In the genomic region with DNA sequence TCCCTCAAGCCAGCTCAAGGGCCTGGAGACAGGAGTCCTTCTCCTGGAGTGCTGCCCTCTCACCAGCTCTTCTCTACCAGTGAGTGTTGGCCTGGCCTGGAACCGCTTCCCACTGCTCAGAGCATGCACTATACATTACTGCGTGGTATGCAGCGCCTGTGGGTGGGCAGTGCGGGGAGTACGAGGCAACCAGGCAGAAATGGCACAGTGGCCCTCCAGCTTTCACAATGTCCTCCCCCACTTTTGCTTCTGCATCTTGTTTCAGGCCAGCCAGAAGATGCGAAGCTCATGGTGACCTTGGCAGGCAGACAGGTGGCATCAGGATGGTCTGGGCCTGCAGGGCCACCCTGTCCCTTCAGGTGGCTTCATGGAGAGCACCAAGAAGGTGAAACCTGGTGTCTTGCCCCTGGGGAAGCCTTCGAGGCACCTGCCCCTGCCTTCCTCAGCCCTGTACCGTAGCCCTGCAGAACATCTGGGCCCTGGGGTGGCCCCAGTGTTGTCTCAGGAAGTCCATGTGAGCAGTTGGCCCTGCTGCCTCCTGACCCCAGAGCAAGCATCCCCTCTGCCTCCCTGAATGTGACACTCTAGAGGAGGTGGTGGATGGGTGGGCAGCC, we compare ENCODE assay signal across 12 cellular contexts. TPM values are rescaled to one million over a fixed set of nuclear protein-coding genes. Genes with fewer than 3 reads are reported as not detected.
A peak's percentile ranks its signal among the peaks of the same experiment; 100 is the strongest.
DNase-seq lines count a peak whose midpoint lies in the region; ATAC-seq and TF ChIP-seq lines count a peak whose summit lies in the region.
"Had no signal": no experiment of that assay in that cellular context is flagged by ENCODE, and none has a peak within 500 bp of the region (broad histone marks: within the 10 kb centered on the region; RNA-seq: fewer than 3 reads in every experiment).

No MANE protein-coding gene starts in this region.

- H3K9me3 Mint-ChIP-seq in activated CD4-positive, alpha-beta memory T cell treated with anti-CD3 and anti-CD28 coated beads, Interleukin-2, amount 10 ng/mL, durations not matched to agents 7 days and 5 days: no peaks in the 10 kb centered on the region

- H2BK15ac ChIP-seq in mesendoderm (replicated peaks; ENCODE audit: low read depth): no peak overlapping the region

- ATAC-seq in Right ventricle myocardium superior (ENCODE audit: poor library complexity) (no peak), heart right ventricle (no peak), lower lobe of right lung (no peak)

- POLR2A ChIA-PET in activated CD4-positive, alpha-beta memory T cell treated with anti-CD3 and anti-CD28 coated beads, Interleukin-2, amount 10 ng/mL, durations not matched to agents 7 days and 5 days (lab: Charles Lee): interaction anchor here (1.0 to 1.5 kb wide), 5 partner anchors 19 to 111 kb away, joined by 3 read pairs; a partner anchor contains a TSS

- H3K36me3 Mint-ChIP-seq in activated CD4-positive, alpha-beta memory T cell treated with anti-CD3 and anti-CD28 coated beads, Interleukin-2, amount 10 ng/mL, durations not matched to agents 7 days and 5 days (ENCODE audit: low read depth): no peaks in the 10 kb centered on the region

- peak overlapping the region; percentile 17 for H3K4me3 Mint-ChIP-seq in activated CD4-positive, alpha-beta memory T cell treated with anti-CD3 and anti-CD28 coated beads, Interleukin-2, amount 10 ng/mL, durations not matched to agents 7 days and 5 days

- H3K56ac ChIP-seq in mesendoderm (ENCODE audit: low read length): no peak overlapping the region

- CTCF ChIA-PET in activated CD4-positive, alpha-beta memory T cell treated with anti-CD3 and anti-CD28 coated beads, Interleukin-2, amount 10 ng/mL, durations not matched to agents 7 days and 5 days (lab: Charles Lee): interaction anchor here (0.9 to 1.3 kb wide), 2 partner anchors 25 to 35 kb away, joined by 4 to 5 read pairs; a partner anchor contains a TSS

- peak overlapping the region in 1 of 10 donors; percentile 55 for H3K27ac ChIP-seq in heart right ventricle
- H3K27ac ChIP-seq in lower lobe of right lung: no peak overlapping the region
- no peak overlapping the region for H3K27ac ChIP-seq in uterus
- H3K27ac ChIP-seq in brain microvascular endothelial cell: no peak overlapping the region
- no peak overlapping the region for H3K27ac ChIP-seq in mesendoderm (ENCODE audit: low read depth, low read length)
- H3K27ac ChIP-seq: C4-2B, cardiac muscle cell had no signal

- no peak overlapping the region for H3K4me2 ChIP-seq in mesendoderm (ENCODE audit: low read length)

- no peak overlapping the region for H2BK5ac ChIP-seq in mesendoderm (ENCODE audit: low read length)

- no peak for TF ChIP-seq CTCF in heart right ventricle (IDR thresholded peaks at IDR 0.05)
- no peak for TF ChIP-seq CTCF in lower lobe of right lung (IDR thresholded peaks at IDR 0.05)
- no peak for TF ChIP-seq CTCF in uterus (IDR thresholded peaks at IDR 0.05)
- no peak for TF ChIP-seq CTCF in brain microvascular endothelial cell (IDR thresholded peaks at IDR 0.05; ENCODE audit: low read depth, low read length, missing control alignments)

- peak overlapping the region; percentile 67 for H3K27ac Mint-ChIP-seq in activated CD4-positive, alpha-beta memory T cell treated with anti-CD3 and anti-CD28 coated beads, Interleukin-2, amount 10 ng/mL, durations not matched to agents 7 days and 5 days

- no peak overlapping the region for H2BK120ac ChIP-seq in mesendoderm (ENCODE audit: low read depth, low read length)

- H3K9me3 ChIP-seq in heart right ventricle (no peaks in the 10 kb centered on the region), lower lobe of right lung (no peaks in the 10 kb centered on the region), uterus (no peaks in the 10 kb centered on the region)

- H3K23ac ChIP-seq in mesendoderm (ENCODE audit: low read length): no peak overlapping the region

- 86 to 91% methylated on average over 8 of the region's 8 CpGs for whole genome bisulfite sequencing in heart right ventricle, 2 donors
- WGBS in mesendoderm (ENCODE audit: extremely low coverage, insufficient coverage, low lambda C conversion rate): no CpG with 5 or more reads among the region's 8 CpGs

- in situ Hi-C loops in brain microvascular endothelial cell (cut with HindIII; ENCODE audit: low pct_ligation_motif_present, low sequenced_read_pairs): no loop called here

- H3K36me3 ChIP-seq in heart right ventricle (no peaks in the 10 kb centered on the region), lower lobe of right lung (no peaks in the 10 kb centered on the region), uterus (no peaks in the 10 kb centered on the region), brain microvascular endothelial cell (replicated peaks) (no peaks in the 10 kb centered on the region), mesendoderm (ENCODE audit: control insufficient read depth, insufficient read depth, low read length) (no peaks in the 10 kb centered on the region)
- H3K36me3 ChIP-seq: cardiac muscle cell had no signal

- no peak overlapping the region for H2AK5ac ChIP-seq in mesendoderm (ENCODE audit: low read length)

- no peak for TF ChIP-seq POLR2A in uterus (IDR thresholded peaks at IDR 0.05)

- no peak overlapping the region for H3K18ac ChIP-seq in mesendoderm (ENCODE audit: low read length)

- H3K4me1 ChIP-seq in heart right ventricle: peaks cover 0 to 17% (median 7%) of the 10 kb centered on the region in 9 donors
- peaks cover 5% of the 10 kb centered on the region for H3K4me1 ChIP-seq in lower lobe of right lung
- peaks cover 0 to 4% of the 10 kb centered on the region in 2 donors for H3K4me1 ChIP-seq in uterus
- H3K4me1 ChIP-seq in mesendoderm (ENCODE audit: control insufficient read depth, low read depth, low read length): no peaks in the 10 kb centered on the region

- intact Hi-C loops in Right ventricle myocardium superior (cut with DNase I): no loop called here
- intact Hi-C loops in heart right ventricle (cut with DNase I): no loop called here
- intact Hi-C loops in lower lobe of right lung (cut with DNase I): no loop called here
- intact Hi-C loops in uterus (cut with DNase I; ENCODE audit: low total_unique reads): no loop called here

- H3K79me2 ChIP-seq in mesendoderm (ENCODE audit: control insufficient read depth, insufficient read depth, low read length): no peaks in the 10 kb centered on the region

- no peak overlapping the region for H4K8ac ChIP-seq in mesendoderm (ENCODE audit: low read depth, low read length)

- DNase-seq in Right ventricle myocardium superior (peak; percentile 22), heart right ventricle (no peak), lower lobe of right lung (peak; percentile 30), uterus (peak; percentile 4 to 5), brain microvascular endothelial cell (no peak), NCI-H345 (lab: John Stamatoyannopoulos, UW) (no peak), mesendoderm (no peak)
- DNase-seq in activated CD4-positive, alpha-beta memory T cell treated with anti-CD3 and anti-CD28 coated beads, Interleukin-2, amount 10 ng/mL, durations not matched to agents 7 days and 5 days: no peak
- DNase-seq: NCI-H526, nucleus accumbens had no signal

- H4K5ac ChIP-seq in mesendoderm (ENCODE audit: low read length): no peak overlapping the region

- H3K27me3 Mint-ChIP-seq in activated CD4-positive, alpha-beta memory T cell treated with anti-CD3 and anti-CD28 coated beads, Interleukin-2, amount 10 ng/mL, durations not matched to agents 7 days and 5 days: peaks cover 25% of the 10 kb centered on the region

- H3K4me3 ChIP-seq in heart right ventricle (no peak overlapping the region), lower lobe of right lung (no peak overlapping the region), uterus (no peak overlapping the region), brain microvascular endothelial cell (ENCODE audit: low read depth, low read length) (no peak overlapping the region), mesendoderm (ENCODE audit: low read length) (no peak overlapping the region)
- H3K4me3 ChIP-seq: cardiac muscle cell had no signal

- H3K4ac ChIP-seq in mesendoderm (ENCODE audit: low read depth, low read length): no peak overlapping the region

- no peaks in the 10 kb centered on the region for H3K79me1 ChIP-seq in mesendoderm (ENCODE audit: low read length)

- H3K9ac ChIP-seq in mesendoderm (ENCODE audit: low read length): no peak overlapping the region

- peaks cover 35% of the 10 kb centered on the region for H3K4me1 Mint-ChIP-seq in activated CD4-positive, alpha-beta memory T cell treated with anti-CD3 and anti-CD28 coated beads, Interleukin-2, amount 10 ng/mL, durations not matched to agents 7 days and 5 days

- H3K27me3 ChIP-seq in heart right ventricle (peaks cover 20 to 60% (median 46%) of the 10 kb centered on the region in 7 donors), lower lobe of right lung (ENCODE audit: low read depth) (peaks cover 38% of the 10 kb centered on the region), uterus (peaks cover 0 to 4% of the 10 kb centered on the region in 2 donors), brain microvascular endothelial cell (replicated peaks) (peaks cover 47% of the 10 kb centered on the region), mesendoderm (ENCODE audit: insufficient read depth, low read length, poor library complexity) (peaks cover 13% of the 10 kb centered on the region)

RNA-seq across cellular contexts. Expression of a gene that starts 35.8 kb away (rescaled TPM):
- total RNA-seq in Right ventricle myocardium superior (1.6 TPM), heart right ventricle (1 to 10 TPM in 7 of 10 donors, under 1 TPM in 3; 0.63 to 2.4 (median 1.4) TPM), lower lobe of right lung (2.7 TPM), uterus (1 to 10 TPM in 2 of 4 donors, under 1 TPM in 1, not detected in 1; under 0.01 to 3.5 (median 2.8) TPM)
- polyA plus RNA-seq in heart right ventricle: under 1 TPM; 0.16 to 0.44 TPM
- 1 to 10 TPM; 4.4 to 6.6 TPM for total RNA-seq in activated CD4-positive, alpha-beta memory T cell treated with anti-CD3 and anti-CD28 coated beads, Interleukin-2, amount 10 ng/mL, durations not matched to agents 7 days and 5 days
- 6.9 TPM for polyA plus RNA-seq in mesendoderm (2013, experiment 1 of 2)
- 7.5 TPM for polyA plus RNA-seq in mesendoderm (2013, experiment 2 of 2)

Comparison
In these comparisons a context has a peak if more than half of its experiments do, and no peak if none do; other contexts are left out.
1. DNase-seq: peak in Right ventricle myocardium superior (single experiment), lower lobe of right lung (single experiment) and uterus (2 of 2); none in heart right ventricle (0 of 2), activated CD4-positive, alpha-beta memory T cell treated with anti-CD3 and anti-CD28 coated beads, Interleukin-2, amount 10 ng/mL, durations not matched to agents 7 days and 5 days (single experiment), brain microvascular endothelial cell (single experiment), NCI-H345 (single experiment) and mesendoderm (single experiment).